Comparison of ENCODE assay signal across 1 cellular context in genomic region chr12:91529829-91530228, GRCh38.
TF ChIP-seq lines count a peak whose summit lies in the region.

No MANE protein-coding gene starts in this region.

TF ChIP-seq in GM23338, 12 proteins besides CTCF, POLR2A, EP300 and RAD21 (continued from another document):
- no peak for TF ChIP-seq ZNF462 (CRISPR knock-in tag; IDR thresholded peaks at IDR 0.05)
- TF ChIP-seq REST (IDR thresholded peaks at IDR 0.05; ENCODE audit: unreplicated experiment), result no peak
- no peak for TF ChIP-seq ZNF114 (CRISPR knock-in tag; IDR thresholded peaks at IDR 0.05)
- no peak for TF ChIP-seq EZH2 (IDR thresholded peaks at IDR 0.05; ENCODE audit: low read depth, unreplicated experiment)
- no peak for TF ChIP-seq JUNB (IDR thresholded peaks at IDR 0.05; ENCODE audit: unreplicated experiment)
- no peak for TF ChIP-seq ZNF331 (CRISPR knock-in tag; IDR thresholded peaks at IDR 0.05; ENCODE audit: low read depth)
- no peak for TF ChIP-seq POLR2AphosphoS5 (IDR thresholded peaks at IDR 0.05; ENCODE audit: low read depth)
- TF ChIP-seq STAT1 (IDR thresholded peaks at IDR 0.05; ENCODE audit: unreplicated experiment), result no peak
- TF ChIP-seq EZH2phosphoT487 (IDR thresholded peaks at IDR 0.05; ENCODE audit: unreplicated experiment), result no peak
- no peak for TF ChIP-seq NANOG (IDR thresholded peaks at IDR 0.05; ENCODE audit: borderline replicate concordance)
